ENCODE assay signal across 8 cellular contexts in the genomic region with DNA sequence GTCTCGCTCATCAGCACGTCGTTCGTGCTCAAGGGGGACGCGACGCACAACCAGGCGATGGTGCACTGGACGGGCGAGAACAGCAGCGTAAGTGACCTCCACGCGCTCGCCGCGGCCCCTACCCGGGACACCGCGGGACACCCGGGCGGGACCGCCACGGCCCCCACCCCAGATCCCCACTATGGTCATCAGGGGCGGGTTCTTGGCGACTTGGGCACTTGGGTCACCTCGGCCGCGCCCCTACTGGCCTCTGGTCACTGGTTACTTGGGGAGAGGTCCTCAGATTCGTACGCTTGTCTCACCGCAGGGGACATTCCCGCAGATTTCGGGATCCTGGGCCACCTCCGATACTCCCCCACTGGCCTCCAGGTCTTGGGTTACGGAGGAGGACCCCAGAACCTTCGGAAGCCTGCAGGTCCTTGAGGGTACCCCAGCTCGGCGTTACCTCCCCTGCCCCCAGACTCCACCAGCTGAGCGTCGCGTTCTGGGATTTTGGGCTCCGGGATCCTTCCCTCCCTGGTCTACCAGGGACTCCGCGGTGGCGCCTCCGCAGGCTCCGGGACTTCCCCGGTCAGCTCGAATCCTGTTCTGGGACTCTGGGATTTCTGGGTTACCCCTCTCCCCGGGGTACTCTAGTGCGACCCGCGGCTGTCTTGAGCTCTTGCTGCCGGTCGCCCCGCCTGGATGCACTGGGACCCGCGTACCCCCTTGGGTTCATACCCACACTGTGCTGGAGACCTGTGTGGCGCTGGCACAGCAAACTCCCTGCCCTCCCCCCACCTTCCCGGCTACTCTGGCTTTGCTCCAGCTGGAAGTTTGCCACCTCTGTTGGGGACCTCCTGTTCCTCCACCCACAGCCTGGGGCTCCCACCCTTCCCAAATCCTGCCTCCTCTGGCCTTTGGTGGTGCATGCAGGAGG. TPM values are rescaled to one million over a fixed set of nuclear protein-coding genes. Genes with fewer than 3 reads are reported as not detected.
DNase-seq lines count a peak whose midpoint lies in the region; ATAC-seq and TF ChIP-seq lines count a peak whose summit lies in the region.

No MANE protein-coding gene starts in this region.

- H3K4me3 ChIP-seq in Caco-2 (ENCODE audit: low read depth, low read length) (peak overlapping the region; percentile 44), heart left ventricle (peak overlapping the region; percentile 19 to 56 (median 44)), prostate gland (peak overlapping the region; percentile 26 to 28)

- intact Hi-C loops in Caco-2 (cut with micrococcal nuclease; ENCODE audit: unreplicated experiment) (loop anchor here (5.0 kb wide), 1 partner anchor 524 kb away; no protein-coding TSS in a partner anchor), heart left ventricle (cut with DNase I) (loop anchor here (2.0 to 10.0 kb wide), 16 partner anchors 64 to 792 kb away; no protein-coding TSS in a partner anchor), prostate gland (cut with DNase I) (loop anchor here (2.0 to 10.0 kb wide), 4 partner anchors 144 to 792 kb away; no protein-coding TSS in a partner anchor)

- H3K27me3 Mint-ChIP-seq in Caco-2 (ENCODE audit: insufficient read depth, unreplicated experiment) = peaks cover 5% of the 10 kb centered on the region

- no peaks in the 10 kb centered on the region for H3K36me3 Mint-ChIP-seq in Caco-2 (ENCODE audit: insufficient read depth, unreplicated experiment)

- no peak for TF ChIP-seq CTCF in Caco-2 (IDR thresholded peaks at IDR 0.05; ENCODE audit: insufficient read depth in 1 of 2, low read depth in 1 of 2, low read length in 1 of 2, severe bottlenecking in 1 of 2, unreplicated experiment in 1 of 2)
- no peak for TF ChIP-seq CTCF in heart left ventricle (IDR thresholded peaks at IDR 0.05)
- no peak for TF ChIP-seq CTCF in prostate gland (IDR thresholded peaks at IDR 0.05)

- H3K27ac Mint-ChIP-seq in Caco-2 (ENCODE audit: unreplicated experiment) = no peak overlapping the region

- no peaks in the 10 kb centered on the region for H3K9me3 Mint-ChIP-seq in Caco-2 (ENCODE audit: unreplicated experiment)

- peak overlapping the region; percentile 40 for H3K4me3 Mint-ChIP-seq in Caco-2 (ENCODE audit: unreplicated experiment)

- ATAC-seq in heart left ventricle (peak in 2 of 4 donors; percentile 30 to 48), HG03432 (IDR thresholded peaks at IDR 0.05; ENCODE audit: unreplicated experiment) (no peak)

- no peaks in the 10 kb centered on the region for H3K36me3 ChIP-seq in Caco-2 (ENCODE audit: control insufficient read depth, insufficient read depth, low read length)
- H3K36me3 ChIP-seq in heart left ventricle = no peaks in the 10 kb centered on the region
- no peaks in the 10 kb centered on the region for H3K36me3 ChIP-seq in prostate gland

- H3K27ac ChIP-seq in heart left ventricle = no peak overlapping the region
- no peak overlapping the region for H3K27ac ChIP-seq in prostate gland

- POLR2A ChIA-PET in Caco-2 (lab: Charles Lee) = no interaction called here

- H3K27me3 ChIP-seq in Caco-2 (replicated peaks; ENCODE audit: control insufficient read depth, insufficient read depth, low read length) = no peaks in the 10 kb centered on the region
- peaks cover 3 to 54% (median 28%) of the 10 kb centered on the region in 9 donors for H3K27me3 ChIP-seq in heart left ventricle
- H3K27me3 ChIP-seq in prostate gland (replicated peaks; ENCODE audit: insufficient read depth) = peaks cover 14% of the 10 kb centered on the region

- CTCF ChIA-PET in Caco-2 (lab: Charles Lee) = interaction anchor here (0.6 to 1.7 kb wide), 3 partner anchors 103 to 143 kb away, joined by 3 to 6 read pairs (median 5); no protein-coding TSS in a partner anchor

- no peak for DNase-seq in Caco-2
- peak; percentile 50 for DNase-seq in NCI-H82 treated with DMSO at 0.1 percent for 48 hours (lab: John Stamatoyannopoulos, UW; ENCODE audit: unreplicated experiment)
- peak in 1 of 5 donors; percentile 65 for DNase-seq in heart left ventricle
- DNase-seq in prostate gland (ENCODE audit: low spot score) = no peak
- DNase-seq in DMS153 treated with DMSO at 0.1 percent for 48 hours (lab: John Stamatoyannopoulos, UW; ENCODE audit: unreplicated experiment) = no peak
- DNase-seq in NCI-H526 treated with DMSO at 0.1 percent for 48 hours (lab: John Stamatoyannopoulos, UW) = no peak
- DNase-seq in UCSD-AML1 (lab: John Stamatoyannopoulos, UW; ENCODE audit: unreplicated experiment) = no peak

- TF ChIP-seq POLR2A in heart left ventricle (IDR thresholded peaks at IDR 0.05) = no peak
- no peak for TF ChIP-seq POLR2A in prostate gland (IDR thresholded peaks at IDR 0.05)

- no TSS peak for BruUV-seq in Caco-2 (replicated peaks; lab: Mats Ljungman, UMichigan)

- H3K4me1 Mint-ChIP-seq in Caco-2 (ENCODE audit: low read depth, unreplicated experiment) = peaks cover 14% of the 10 kb centered on the region

- H3K9me3 ChIP-seq in Caco-2 (no peaks in the 10 kb centered on the region), heart left ventricle (no peaks in the 10 kb centered on the region), prostate gland (no peaks in the 10 kb centered on the region)

- peaks cover 3% of the 10 kb centered on the region; the same call in 1 of the 2 replicates for H3K4me1 ChIP-seq in Caco-2
- H3K4me1 ChIP-seq in heart left ventricle = peaks cover 0 to 21% (median 12%) of the 10 kb centered on the region in 12 donors
- H3K4me1 ChIP-seq in prostate gland (replicated peaks) = peaks cover 3% of the 10 kb centered on the region

- 4 to 8% (median 6%) methylated on average over 30 to 60 of the region's 60 CpGs for WGBS in heart left ventricle, 4 donors
- WGBS in prostate gland = 6% methylated on average over 51 of the region's 60 CpGs

RNA-seq across cellular contexts. Expression of a gene that starts 1.0 kb away (rescaled TPM):
- total RNA-seq in Caco-2 (2022) (1.6 and 2.1 TPM in 2 replicates), heart left ventricle (1 to 10 TPM; 1.7 to 5.5 (median 3.2) TPM), prostate gland (1 to 10 TPM; 1.0 to 4.4 TPM)
- polyA plus RNA-seq in heart left ventricle = under 1 TPM; 0.28 to 0.50 TPM
